In the genomic region with DNA sequence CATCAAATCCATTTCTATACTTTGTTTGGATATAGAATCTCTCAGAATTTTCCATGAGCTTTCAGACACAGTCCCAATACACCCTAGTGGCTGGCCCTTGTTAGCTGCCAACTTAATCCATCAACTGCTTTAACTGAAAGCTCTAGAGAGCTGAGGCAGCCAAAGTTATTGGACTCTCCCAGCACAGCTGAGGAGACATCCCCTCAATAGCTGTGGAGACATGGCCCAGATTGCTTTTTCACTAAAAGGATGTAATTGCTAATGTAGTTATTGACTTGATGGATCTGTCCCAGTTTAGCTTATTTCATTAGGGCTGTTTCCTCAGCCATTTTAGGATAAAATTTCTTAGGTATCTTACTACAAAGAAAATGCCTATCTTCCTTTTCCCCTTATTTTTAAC, we compare ENCODE assay signal across 19 cellular contexts.
DNase-seq lines count a peak whose midpoint lies in the region; ATAC-seq, FAIRE-seq and TF ChIP-seq lines count a peak whose summit lies in the region.
"Had no signal": no experiment of that assay in that cellular context is flagged by ENCODE, and none has a peak within 500 bp of the region (broad histone marks: within the 10 kb centered on the region; RNA-seq: fewer than 3 reads in every experiment).

No MANE protein-coding gene starts in this region.

- H2BK120ac ChIP-seq in H9 (ENCODE audit: low read depth, low read length, poor library complexity, severe bottlenecking), result no peak overlapping the region

- no peak overlapping the region for H3K4me2 ChIP-seq in H9 (ENCODE audit: insufficient read depth, insufficient read length, low read length)
- H3K4me2 ChIP-seq: BLaER1 had no signal

- no peaks in the 10 kb centered on the region for H3K27me3 Mint-ChIP-seq in H9 (ENCODE audit: low read depth)
- no peaks in the 10 kb centered on the region for H3K27me3 Mint-ChIP-seq in endodermal cell (ENCODE audit: insufficient read depth)
- H3K27me3 Mint-ChIP-seq: CD4-positive, alpha-beta memory T cell had no signal

- H3K9me3 ChIP-seq in H9 (ENCODE audit: control insufficient read depth, low read depth, low read length), result no peaks in the 10 kb centered on the region
- H3K9me3 ChIP-seq in endodermal cell (ENCODE audit: control insufficient read depth, low read length), result no peaks in the 10 kb centered on the region
- H3K9me3 ChIP-seq: BLaER1 had no signal

- DNase-seq in G401 (ENCODE audit: low spot score) (peak; percentile 15), H9 (no peak), endodermal cell (no peak), medulla oblongata (ENCODE audit: extremely low spot score) (no peak), urothelium cell line (ENCODE audit: low spot score) (no peak)
- DNase-seq: ACHN; AML-193; CD4-positive, alpha-beta memory T cell; DMS153; DMS79; GF-D8; GM23248; HFFc6 had no signal

- H3K36me3 ChIP-seq in endodermal cell (ENCODE audit: control insufficient read depth, insufficient read depth, low read length), result no peaks in the 10 kb centered on the region
- H3K36me3 ChIP-seq: BLaER1 had no signal

- H3K23me2 ChIP-seq in H9 (ENCODE audit: insufficient read length, low read depth, low read length, poor library complexity, severe bottlenecking), result no peaks in the 10 kb centered on the region

- H4K8ac ChIP-seq in H9 (replicated peaks; ENCODE audit: insufficient read length, low read depth, low read length), result no peak overlapping the region

- H3K4me3 ChIP-seq in endodermal cell (ENCODE audit: low read length), result no peak overlapping the region
- H3K4me3 ChIP-seq: BLaER1, GM23248 had no signal

- no peak overlapping the region for H2AK5ac ChIP-seq in H9 (ENCODE audit: insufficient read length, low read length)

- no peaks in the 10 kb centered on the region for H4K20me1 ChIP-seq in H9 (ENCODE audit: control insufficient read depth, insufficient read depth, insufficient read length)
- H4K20me1 ChIP-seq: BLaER1 had no signal

- H3K4me1 ChIP-seq in H9 (ENCODE audit: insufficient read depth, low read length) (no peaks in the 10 kb centered on the region), endodermal cell (ENCODE audit: control insufficient read depth, insufficient read depth, low read length) (no peaks in the 10 kb centered on the region)
- H3K4me1 ChIP-seq: BLaER1 had no signal

- H3K27me3 ChIP-seq in H9 (ENCODE audit: insufficient read depth, low read length) (no peaks in the 10 kb centered on the region), endodermal cell (ENCODE audit: control insufficient read depth, insufficient read depth, low read length, poor library complexity, severe bottlenecking) (no peaks in the 10 kb centered on the region)
- H3K27me3 ChIP-seq: BLaER1 had no signal

- no peak overlapping the region for H4K5ac ChIP-seq in H9 (ENCODE audit: insufficient read length, low read depth, low read length)

- H2BK5ac ChIP-seq in H9 (ENCODE audit: insufficient read length, low read length), result no peak overlapping the region

- no peak overlapping the region for H4K91ac ChIP-seq in H9 (ENCODE audit: insufficient read length, low read depth, low read length)

- no peak overlapping the region for H3K27ac Mint-ChIP-seq in H9
- H3K27ac Mint-ChIP-seq in endodermal cell, result no peak overlapping the region
- H3K27ac Mint-ChIP-seq: CD14-positive monocyte; CD4-positive, alpha-beta memory T cell; HFFc6 had no signal

- peak; percentile 23; the same call in 1 of the 3 replicates for TF ChIP-seq CTCF in H9 (conservative IDR thresholded peaks at IDR 0.05)
- TF ChIP-seq CTCF in endodermal cell (conservative IDR thresholded peaks at IDR 0.05), result peak; percentile 45

- H3K9ac ChIP-seq in H9 (ENCODE audit: extremely low read depth, insufficient read length, low read length), result no peak overlapping the region
- no peak overlapping the region for H3K9ac ChIP-seq in endodermal cell (ENCODE audit: extremely low read depth, low read length, poor library complexity, severe bottlenecking)
- H3K9ac ChIP-seq: BLaER1, GM23248 had no signal

- peaks cover 3 to 6% of the 10 kb centered on the region in 2 experiments; a peak in 2 of 4 replicates for H3K4me1 Mint-ChIP-seq in H9
- peaks cover 3% of the 10 kb centered on the region for H3K4me1 Mint-ChIP-seq in endodermal cell
- H3K4me1 Mint-ChIP-seq: CD14-positive monocyte; CD4-positive, alpha-beta memory T cell had no signal

- no peaks in the 10 kb centered on the region for H3K36me3 Mint-ChIP-seq in H9 (ENCODE audit: insufficient read depth in 1 of 3, low read depth in 3 of 3)
- H3K36me3 Mint-ChIP-seq in endodermal cell (ENCODE audit: low read depth), result no peaks in the 10 kb centered on the region
- H3K36me3 Mint-ChIP-seq: CD14-positive monocyte; CD4-positive, alpha-beta memory T cell had no signal

- H3K4ac ChIP-seq in H9 (ENCODE audit: low read depth, low read length), result no peak overlapping the region

- in situ Hi-C loops in G401 (cut with HindIII; ENCODE audit: low sequenced_read_pairs), result no loop called here

- H3K9me3 Mint-ChIP-seq in H9 (no peaks in the 10 kb centered on the region), endodermal cell (no peaks in the 10 kb centered on the region)
- H3K9me3 Mint-ChIP-seq: CD14-positive monocyte, HFFc6 had no signal

- H3K56ac ChIP-seq in H9 (ENCODE audit: insufficient read length, low read depth, low read length), result no peak overlapping the region

- no peak for ATAC-seq in GM19463 (IDR thresholded peaks at IDR 0.05; ENCODE audit: unreplicated experiment)
- ATAC-seq: HCT116 had no signal

- no peak overlapping the region for H3K18ac ChIP-seq in H9 (ENCODE audit: insufficient read length, low read depth, low read length)

- H2BK12ac ChIP-seq in H9 (ENCODE audit: insufficient read length, low read depth, low read length), result no peak overlapping the region

- no peak overlapping the region for H2AFZ ChIP-seq in H9 (ENCODE audit: low read length)
- H2AFZ ChIP-seq: GM23248 had no signal

- no peak for FAIRE-seq in urothelium cell line (lab: Jason Lieb, UNC)
- FAIRE-seq: A204.1 had no signal

- H3K23ac ChIP-seq in H9 (ENCODE audit: insufficient read length, low read depth, low read length), result no peak overlapping the region

- H2BK15ac ChIP-seq in H9 (ENCODE audit: low read depth, low read length), result no peak overlapping the region

- H3T11ph ChIP-seq in H9 (ENCODE audit: low read length), result no peak overlapping the region

- no peaks in the 10 kb centered on the region for H3K79me2 ChIP-seq in H9 (ENCODE audit: insufficient read depth, low read length)

- H3K79me1 ChIP-seq in H9 (ENCODE audit: insufficient read depth, low read depth, low read length, poor library complexity, severe bottlenecking), result no peaks in the 10 kb centered on the region

- H3K27ac ChIP-seq in H9 (ENCODE audit: insufficient read length, low read depth, low read length), result no peak overlapping the region
- H3K27ac ChIP-seq in endodermal cell (ENCODE audit: low read depth, low read length), result no peak overlapping the region
- H3K27ac ChIP-seq: BLaER1, GM23248, HL-60 had no signal

- H3K14ac ChIP-seq in H9 (ENCODE audit: insufficient read depth, low read length), result no peak overlapping the region

- H3K4me3 Mint-ChIP-seq in H9 (no peak overlapping the region), endodermal cell (no peak overlapping the region)
- H3K4me3 Mint-ChIP-seq: CD14-positive monocyte; CD4-positive, alpha-beta memory T cell; HFFc6 had no signal

- no peak overlapping the region for H2BK20ac ChIP-seq in H9 (ENCODE audit: low read depth, low read length, poor library complexity, severe bottlenecking)
